19 cellular contexts compared by ENCODE assay signal in genomic region chr9:99579964-99580363, GRCh38.
A peak's percentile ranks its signal among the peaks of the same experiment; 100 is the strongest.
DNase-seq lines count a peak whose midpoint lies in the region; ATAC-seq and TF ChIP-seq lines count a peak whose summit lies in the region.
"Had no signal": no experiment of that assay in that cellular context is flagged by ENCODE, and none has a peak within 500 bp of the region (broad histone marks: within the 10 kb centered on the region; RNA-seq: fewer than 3 reads in every experiment).

No MANE protein-coding gene starts in this region.

- peak overlapping the region; percentile 82 to 91 (median 89) for H3K27ac Mint-ChIP-seq in CD14-positive monocyte
- H3K27ac Mint-ChIP-seq: activated naive CD8-positive, alpha-beta T cell treated with anti-CD3 and anti-CD28 coated beads, Interleukin-2, amount 50 U/mL, for 24 hours; activated T-helper 2 cell treated with anti-CD3 and anti-CD28 coated beads, Interferon-gamma antibody, Interleukin-2, Interleukin-4, amounts not matched to agents 10 μg/mL and 5 μg/mL and 100 μg/mL, durations not matched to agents 14 hours and 24 hours and 36 hours; CD8-positive, alpha-beta T cell had no signal

- H3K4me3 Mint-ChIP-seq in CD14-positive monocyte = no peak overlapping the region
- H3K4me3 Mint-ChIP-seq: activated naive CD8-positive, alpha-beta T cell treated with anti-CD3 and anti-CD28 coated beads, Interleukin-2, amount 50 U/mL, for 24 hours; CD8-positive, alpha-beta T cell had no signal

- H3K4me1 ChIP-seq in adipocyte (ENCODE audit: control insufficient read depth, insufficient read depth, low read length) = peaks cover 24% of the 10 kb centered on the region
- H3K4me1 ChIP-seq in mucosa of descending colon (ENCODE audit: low read depth) = no peaks in the 10 kb centered on the region
- H3K4me1 ChIP-seq: SJSA1 had no signal

- peaks cover 0 to 3% (median 0%) of the 10 kb centered on the region in 3 donors for H3K27me3 Mint-ChIP-seq in CD14-positive monocyte (ENCODE audit: low read depth in 3 of 3)
- H3K27me3 Mint-ChIP-seq: activated naive CD8-positive, alpha-beta T cell treated with anti-CD3 and anti-CD28 coated beads, Interleukin-2, amount 50 U/mL, for 24 hours had no signal

- peak; percentile 46 for DNase-seq in CD14-positive monocyte (ENCODE audit: low spot score)
- peak; percentile 80 for DNase-seq in NB4 (ENCODE audit: low read depth)
- DNase-seq in adipocyte (ENCODE audit: low read depth) = peak; percentile 8
- peak in 1 of 3 donors; percentile 5 for DNase-seq in mucosa of descending colon
- DNase-seq in activated effector memory CD4-positive, alpha-beta T cell treated with anti-CD3 and anti-CD28 coated beads, Interleukin-2, amount 50 U/mL, for 16 hours = no peak
- no peak for DNase-seq in NK-92 treated with Interleukin-12 subunit alpha and Interleukin-12 subunit beta, amount 100 ng/mL, for 24 hours (lab: John Stamatoyannopoulos, UW)
- no peak for DNase-seq in HCEC 1CT
- no peak for DNase-seq in C1 segment of cervical spinal cord (lab: John Stamatoyannopoulos, UW)
- DNase-seq: activated CD4-positive, CD25-positive, alpha-beta regulatory T cell treated with anti-CD3 and anti-CD28 coated beads, Interleukin-2, amount 50 U/mL, for 72 hours; activated naive CD8-positive, alpha-beta T cell treated with anti-CD3 and anti-CD28 coated beads, Interleukin-2, amount 50 U/mL, for 24 hours; CD8-positive, alpha-beta T cell; cortex of kidney; NCI-H1092 treated with DMSO at 0.1 percent for 48 hours; NCI-H524; occipital lobe; T-helper 9 cell had no signal

- H3K9ac ChIP-seq in adipocyte (ENCODE audit: low read length) = no peak overlapping the region

- peaks cover 4% of the 10 kb centered on the region for H3K9me3 ChIP-seq in adipocyte (ENCODE audit: control insufficient read depth, low read length)
- H3K9me3 ChIP-seq in mucosa of descending colon = no peaks in the 10 kb centered on the region
- H3K9me3 ChIP-seq: SJSA1, thoracic aorta had no signal

- no peak for TF ChIP-seq POLR2A in NB4 (IDR thresholded peaks at IDR 0.05; ENCODE audit: extremely low read depth, insufficient read length)

- H3K9me3 Mint-ChIP-seq in CD14-positive monocyte = peaks cover 0 to 12% (median 7%) of the 10 kb centered on the region in 7 donors
- H3K9me3 Mint-ChIP-seq: activated naive CD8-positive, alpha-beta T cell treated with anti-CD3 and anti-CD28 coated beads, Interleukin-2, amount 50 U/mL, for 24 hours; activated T-helper 2 cell treated with anti-CD3 and anti-CD28 coated beads, Interferon-gamma antibody, Interleukin-2, Interleukin-4, amounts not matched to agents 10 μg/mL and 5 μg/mL and 100 μg/mL, durations not matched to agents 14 hours and 24 hours and 36 hours; CD8-positive, alpha-beta T cell had no signal

- H3K4me3 ChIP-seq in NB4 (ENCODE audit: low read depth, low read length) (no peak overlapping the region), adipocyte (ENCODE audit: low read length) (no peak overlapping the region), mucosa of descending colon (no peak overlapping the region)
- H3K4me3 ChIP-seq: SJSA1, thoracic aorta had no signal

- ATAC-seq in mucosa of descending colon = peak; percentile 22
- ATAC-seq: activated naive CD8-positive, alpha-beta T cell treated with anti-CD3 and anti-CD28 coated beads, Interleukin-2, amount 50 U/mL, for 24 hours; CD8-positive, alpha-beta T cell had no signal

- H3K36me3 ChIP-seq in adipocyte (ENCODE audit: control insufficient read depth, insufficient read depth, low read length, severe bottlenecking) (no peaks in the 10 kb centered on the region), mucosa of descending colon (ENCODE audit: low read depth) (no peaks in the 10 kb centered on the region)
- H3K36me3 ChIP-seq: SJSA1, thoracic aorta had no signal

- intact Hi-C loops in CD14-positive monocyte (cut with micrococcal nuclease) = loop anchor here in 1 of 2 donors (2.0 to 5.0 kb wide), 2 partner anchors 15 to 52 kb away; no protein-coding TSS in a partner anchor
- intact Hi-C loops in mucosa of descending colon (cut with DNase I, micrococcal nuclease) = no loop called here

- TF ChIP-seq CTCF in CD14-positive monocyte (IDR thresholded peaks at IDR 0.05) (no peak), NB4 (IDR thresholded peaks at IDR 0.05; ENCODE audit: low read depth, low read length) (no peak), mucosa of descending colon (IDR thresholded peaks at IDR 0.05) (no peak)

- peaks cover 0 to 3% of the 10 kb centered on the region in 2 donors for H3K36me3 Mint-ChIP-seq in CD14-positive monocyte
- H3K36me3 Mint-ChIP-seq: CD8-positive, alpha-beta T cell had no signal

- H3K4me1 Mint-ChIP-seq in CD14-positive monocyte = peaks cover 48% of the 10 kb centered on the region
- H3K4me1 Mint-ChIP-seq: activated naive CD8-positive, alpha-beta T cell treated with anti-CD3 and anti-CD28 coated beads, Interleukin-2, amount 50 U/mL, for 24 hours had no signal

- H3K27me3 ChIP-seq in adipocyte (replicated peaks; ENCODE audit: control insufficient read depth, insufficient read depth, low read length) = no peaks in the 10 kb centered on the region
- H3K27me3 ChIP-seq: SJSA1 had no signal

Comparison
In these comparisons a context has a peak if more than half of its experiments do, and no peak if none do; other contexts are left out.
1. DNase-seq: peak in CD14-positive monocyte (single experiment), NB4 (single experiment) and adipocyte (single experiment); none in activated effector memory CD4-positive, alpha-beta T cell treated with anti-CD3 and anti-CD28 coated beads, Interleukin-2, amount 50 U/mL, for 16 hours (single experiment), NK-92 treated with Interleukin-12 subunit alpha and Interleukin-12 subunit beta, amount 100 ng/mL, for 24 hours (single experiment), HCEC 1CT (single experiment) and C1 segment of cervical spinal cord (0 of 14).